ENCODE assay signal across 15 cellular contexts in the genomic region with DNA sequence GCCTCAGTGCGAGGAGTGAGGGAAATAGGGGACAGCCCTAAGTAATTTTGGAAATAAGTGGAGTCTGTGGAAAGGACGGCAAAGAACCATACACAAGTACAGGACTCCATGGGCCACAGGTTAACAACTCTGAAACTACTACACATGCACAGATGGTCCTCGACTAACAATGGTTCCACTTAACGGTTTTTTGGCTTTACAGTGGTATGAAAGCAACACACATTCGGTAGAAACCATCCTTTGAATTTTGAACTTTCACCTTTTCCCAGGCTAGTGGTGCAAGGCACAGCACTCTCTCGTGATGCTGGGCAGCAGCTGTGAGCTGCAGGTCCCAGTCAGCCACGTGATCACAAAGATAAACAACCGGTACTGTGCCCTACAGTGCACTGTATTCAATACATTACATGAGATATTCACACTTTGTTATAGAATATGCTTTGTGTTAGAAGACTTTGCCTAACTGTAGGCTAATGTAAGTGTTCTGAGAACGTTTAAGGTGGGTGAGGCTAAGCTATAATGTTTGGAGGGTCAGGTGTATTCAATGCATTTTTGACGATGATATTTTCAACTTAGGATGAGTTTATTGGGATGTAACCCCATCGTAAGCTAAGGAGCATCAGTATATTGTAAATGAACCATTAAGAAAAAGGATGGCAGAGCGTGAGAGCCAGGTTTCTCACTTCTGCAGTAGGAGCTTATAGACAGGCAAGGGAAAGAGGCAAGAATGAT. TPM values are rescaled to one million over a fixed set of nuclear protein-coding genes. Genes with fewer than 3 reads are reported as not detected.
DNase-seq lines count a peak whose midpoint lies in the region; ATAC-seq and TF ChIP-seq lines count a peak whose summit lies in the region.
"Had no signal": no experiment of that assay in that cellular context is flagged by ENCODE, and none has a peak within 500 bp of the region (broad histone marks: within the 10 kb centered on the region; RNA-seq: fewer than 3 reads in every experiment).

No MANE protein-coding gene starts in this region.

- H3K27ac ChIP-seq in VCaP (peak overlapping the region; percentile 43; the same call in 1 of the 2 replicates), upper lobe of right lung (no peak overlapping the region)
- H3K27ac ChIP-seq: esophagus squamous epithelium, tibial artery had no signal

- DNase-seq in Right ventricle myocardium inferior (ENCODE audit: missing footprints) (no peak), left cardiac atrium (no peak), left lobe of liver (ENCODE audit: low spot score) (peak; percentile 82), upper lobe of right lung (no peak), erythroblast (lab: John Stamatoyannopoulos, UW) (no peak)
- DNase-seq: activated CD4-positive, CD25-positive, alpha-beta regulatory T cell; activated naive CD8-positive, alpha-beta T cell treated with anti-CD3 and anti-CD28 coated beads, Interleukin-2, amount 10 ng/mL, durations not matched to agents 7 days and 5 days; esophagus squamous epithelium; NCI-H1092; occipital lobe; SW 1271; tibial artery had no signal

- H3K9me3 ChIP-seq in upper lobe of right lung = no peaks in the 10 kb centered on the region

- H3K4me3 ChIP-seq in upper lobe of right lung = no peak overlapping the region
- H3K4me3 ChIP-seq: esophagus squamous epithelium, tibial artery had no signal

- H3K27me3 ChIP-seq in upper lobe of right lung = no peaks in the 10 kb centered on the region
- H3K27me3 ChIP-seq: esophagus squamous epithelium, tibial artery had no signal

- TF ChIP-seq POLR2A in erythroblast (IDR thresholded peaks at IDR 0.05; ENCODE audit: low read length) = no peak

- ATAC-seq in Right ventricle myocardium inferior (peak; percentile 45), left cardiac atrium (no peak), left lobe of liver (peak; percentile 86), upper lobe of right lung (peak; percentile 41), HG02610 (IDR thresholded peaks at IDR 0.05; ENCODE audit: unreplicated experiment) (no peak), HG02798 (IDR thresholded peaks at IDR 0.05; ENCODE audit: poor library complexity, unreplicated experiment) (no peak)

- intact Hi-C loops in Right ventricle myocardium inferior (cut with DNase I) (loop anchor here (5.0 kb wide), 1 partner anchor 44 kb away; no protein-coding TSS in a partner anchor), left cardiac atrium (cut with DNase I) (no loop called here), upper lobe of right lung (cut with DNase I) (no loop called here)

- TF ChIP-seq CTCF in VCaP (conservative IDR thresholded peaks at IDR 0.05) (no peak), upper lobe of right lung (IDR thresholded peaks at IDR 0.05) (no peak)

- no peaks in the 10 kb centered on the region for H3K36me3 ChIP-seq in upper lobe of right lung
- H3K36me3 ChIP-seq: esophagus squamous epithelium, tibial artery had no signal

- H3K4me1 ChIP-seq in upper lobe of right lung = peaks cover 12% of the 10 kb centered on the region

RNA-seq across cellular contexts. Expression of a gene that starts 44.6 kb away (rescaled TPM):
- 37.9 TPM for total RNA-seq in Right ventricle myocardium inferior
- 10 to 100 TPM; 33.4 to 41.2 TPM for total RNA-seq in left cardiac atrium
- 23.7 TPM for total RNA-seq in left lobe of liver
- total RNA-seq in upper lobe of right lung = 19.9 TPM

Comparison
In these comparisons a context has a peak if more than half of its experiments do, and no peak if none do; other contexts are left out.
1. ATAC-seq: peak in Right ventricle myocardium inferior (single experiment), left lobe of liver (single experiment) and upper lobe of right lung (single experiment); none in left cardiac atrium (0 of 2), HG02610 (single experiment) and HG02798 (single experiment).